In the genomic region with DNA sequence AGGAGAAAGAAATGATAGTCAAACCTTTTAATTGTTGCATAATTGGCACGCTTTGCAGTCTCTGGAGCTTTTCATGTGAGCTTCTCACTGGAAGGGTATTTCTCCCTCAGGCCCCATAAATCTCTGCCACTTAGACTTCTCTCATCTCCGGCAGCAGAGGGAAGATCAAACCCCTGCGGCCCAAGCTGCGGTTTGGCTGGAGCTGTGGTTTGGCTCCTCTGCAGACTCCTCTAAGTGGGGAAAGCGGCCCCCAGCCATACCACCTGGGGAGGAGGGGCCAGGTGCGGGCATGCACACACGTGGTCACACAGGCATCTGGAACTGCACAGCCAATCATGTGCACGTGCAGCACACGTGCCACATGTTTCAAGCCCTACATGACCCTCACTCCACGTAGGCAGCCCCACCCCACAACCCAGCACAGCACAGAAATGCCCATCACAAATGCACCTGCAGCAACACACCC, we compare ENCODE assay signal across 8 cellular contexts. TPM values are rescaled to one million over a fixed set of nuclear protein-coding genes. Genes with fewer than 3 reads are reported as not detected.
DNase-seq lines count a peak whose midpoint lies in the region; ATAC-seq and TF ChIP-seq lines count a peak whose summit lies in the region.
"Had no signal": no experiment of that assay in that cellular context is flagged by ENCODE, and none has a peak within 500 bp of the region (broad histone marks: within the 10 kb centered on the region; RNA-seq: fewer than 3 reads in every experiment).

No MANE protein-coding gene starts in this region.

- intact Hi-C loops in breast epithelium (cut with DNase I; ENCODE audit: low total_unique reads) (no loop called here), Right ventricle myocardium inferior (cut with DNase I) (no loop called here)

- no peak for ATAC-seq in GM21825 (IDR thresholded peaks at IDR 0.05; ENCODE audit: unreplicated experiment)
- ATAC-seq in Right ventricle myocardium inferior, result no peak

- peak overlapping the region; percentile 19 for H3K9ac ChIP-seq in skeletal muscle satellite cell (ENCODE audit: low read depth, low read length)

- no peak for TF ChIP-seq CTCF in HEK293 (tag by site-specific recombination; IDR thresholded peaks at IDR 0.05)
- TF ChIP-seq CTCF in breast epithelium (IDR thresholded peaks at IDR 0.05), result no peak

- CTCF ChIA-PET in HEK293 (lab: Yijun Ruan, JAX), result interaction anchor here (1.2 to 3.5 kb wide), 5 partner anchors 9 to 93 kb away, joined by 3 to 22 read pairs (median 10); a partner anchor contains a TSS

- H3K4me2 ChIP-seq in skeletal muscle satellite cell (ENCODE audit: low read length), result peak overlapping the region; percentile 51

- peak; percentile 71 for DNase-seq in NCI-H2196 (lab: John Stamatoyannopoulos, UW; ENCODE audit: unreplicated experiment)
- DNase-seq in breast epithelium (ENCODE audit: low spot score in 2 of 2), result peak; percentile 63 to 86
- no peak for DNase-seq in globus pallidus (ENCODE audit: low spot score)
- DNase-seq in Right ventricle myocardium inferior (ENCODE audit: missing footprints), result no peak

- POLR2A ChIA-PET in HEK293 (lab: Yijun Ruan, JAX), result interaction anchor here (0.5 to 0.9 kb wide), 3 partner anchors 36 to 91 kb away, joined by 3 to 7 read pairs (median 3); no protein-coding TSS in a partner anchor

- H3K4me3 ChIP-seq in HEK293 (ENCODE audit: low read depth, low read length) (no peak overlapping the region), breast epithelium (no peak overlapping the region), skeletal muscle satellite cell (ENCODE audit: low read length) (peak overlapping the region; percentile 48)
- H3K4me3 ChIP-seq: cardiac muscle cell had no signal

- H3K9me3 ChIP-seq in HEK293 (ENCODE audit: control insufficient read depth, insufficient read depth, low read depth, low read length) (no peaks in the 10 kb centered on the region), breast epithelium (no peaks in the 10 kb centered on the region), skeletal muscle satellite cell (replicated peaks; ENCODE audit: low read length) (no peaks in the 10 kb centered on the region)

- TF ChIP-seq POLR2A in breast epithelium (IDR thresholded peaks at IDR 0.05), result no peak

- H3K36me3 ChIP-seq in HEK293 (ENCODE audit: control insufficient read depth in 2 of 2, insufficient read depth in 1 of 2, low read length in 2 of 2), result no peaks in the 10 kb centered on the region
- no peaks in the 10 kb centered on the region for H3K36me3 ChIP-seq in breast epithelium
- H3K36me3 ChIP-seq in skeletal muscle satellite cell (ENCODE audit: insufficient read depth, low read length), result no peaks in the 10 kb centered on the region
- H3K36me3 ChIP-seq: cardiac muscle cell had no signal

- H3K27ac ChIP-seq in HEK293 (ENCODE audit: extremely low read depth, low read depth, low read length) (no peak overlapping the region), breast epithelium (peak overlapping the region; percentile 10)
- H3K27ac ChIP-seq: cardiac muscle cell had no signal

- H3K27me3 ChIP-seq in breast epithelium (no peaks in the 10 kb centered on the region), skeletal muscle satellite cell (ENCODE audit: control insufficient read depth, insufficient read depth, low read length) (peaks cover 5% of the 10 kb centered on the region)
- H3K27me3 ChIP-seq: cardiac muscle cell had no signal

- H3K4me1 ChIP-seq in HEK293 (ENCODE audit: control insufficient read depth, insufficient read depth, low read length), result peaks cover 17% of the 10 kb centered on the region
- H3K4me1 ChIP-seq in breast epithelium, result peaks cover 0 to 5% of the 10 kb centered on the region in 2 donors
- peaks cover 66% of the 10 kb centered on the region for H3K4me1 ChIP-seq in skeletal muscle satellite cell (ENCODE audit: control insufficient read depth, insufficient read depth, low read length)

TF ChIP-seq in HEK293, 187 proteins besides CTCF, POLR2A, EP300 and RAD21 (continues in another document):
- TF ChIP-seq, protein P1, sequence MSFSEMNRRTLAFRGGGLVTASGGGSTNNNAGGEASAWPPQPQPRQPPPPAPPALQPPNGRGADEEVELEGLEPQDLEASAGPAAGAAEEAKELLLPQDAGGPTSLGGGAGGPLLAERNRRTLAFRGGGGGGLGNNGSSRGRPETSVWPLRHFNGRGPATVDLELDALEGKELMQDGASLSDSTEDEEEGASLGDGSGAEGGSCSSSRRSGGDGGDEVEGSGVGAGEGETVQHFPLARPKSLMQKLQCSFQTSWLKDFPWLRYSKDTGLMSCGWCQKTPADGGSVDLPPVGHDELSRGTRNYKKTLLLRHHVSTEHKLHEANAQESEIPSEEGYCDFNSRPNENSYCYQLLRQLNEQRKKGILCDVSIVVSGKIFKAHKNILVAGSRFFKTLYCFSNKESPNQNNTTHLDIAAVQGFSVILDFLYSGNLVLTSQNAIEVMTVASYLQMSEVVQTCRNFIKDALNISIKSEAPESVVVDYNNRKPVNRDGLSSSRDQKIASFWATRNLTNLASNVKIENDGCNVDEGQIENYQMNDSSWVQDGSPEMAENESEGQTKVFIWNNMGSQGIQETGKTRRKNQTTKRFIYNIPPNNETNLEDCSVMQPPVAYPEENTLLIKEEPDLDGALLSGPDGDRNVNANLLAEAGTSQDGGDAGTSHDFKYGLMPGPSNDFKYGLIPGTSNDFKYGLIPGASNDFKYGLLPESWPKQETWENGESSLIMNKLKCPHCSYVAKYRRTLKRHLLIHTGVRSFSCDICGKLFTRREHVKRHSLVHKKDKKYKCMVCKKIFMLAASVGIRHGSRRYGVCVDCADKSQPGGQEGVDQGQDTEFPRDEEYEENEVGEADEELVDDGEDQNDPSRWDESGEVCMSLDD (tag by site-specific recombination; IDR thresholded peaks at IDR 0.05), result 0 out of 2 replicates have a peak, but pooled peaks have one; percentile 55
- TF ChIP-seq ZBTB48 (tag by site-specific recombination; IDR thresholded peaks at IDR 0.05) (no peak; the same call in 1 of the 2 replicates), ZNF2 (tag by site-specific recombination; IDR thresholded peaks at IDR 0.05) (no peak; the same call in 1 of the 2 replicates), ZBTB7A (tag by site-specific recombination; IDR thresholded peaks at IDR 0.05; ENCODE audit: low read depth) (no peak), ZNF514 (tag by site-specific recombination; IDR thresholded peaks at IDR 0.05) (no peak), ZNF529 (tag by site-specific recombination; IDR thresholded peaks at IDR 0.05; ENCODE audit: insufficient replicate concordance) (no peak), ZNF544 (tag by site-specific recombination; IDR thresholded peaks at IDR 0.05) (no peak), SP7 (tag by site-specific recombination; IDR thresholded peaks at IDR 0.05) (peak; percentile 96), ZNF37A (tag by site-specific recombination; IDR thresholded peaks at IDR 0.05) (no peak), ZNF214 (tag by site-specific recombination; IDR thresholded peaks at IDR 0.05; ENCODE audit: borderline replicate concordance) (no peak), ZBTB8A (tag by site-specific recombination; IDR thresholded peaks at IDR 0.05) (peak; percentile 52), SP2 (tag by site-specific recombination; IDR thresholded peaks at IDR 0.05) (peak; percentile 58), ZNF433 (tag by site-specific recombination; IDR thresholded peaks at IDR 0.05; ENCODE audit: low read depth) (no peak), ZNF24 (tag by site-specific recombination; IDR thresholded peaks at IDR 0.05) (peak; percentile 81), BCL11A (tag by site-specific recombination; IDR thresholded peaks at IDR 0.05; ENCODE audit: low read depth) (no peak; the same call in 1 of the 2 replicates), ZNF221 (tag by site-specific recombination; IDR thresholded peaks at IDR 0.05; ENCODE audit: borderline replicate concordance) (no peak)
- TF ChIP-seq, protein P2, sequence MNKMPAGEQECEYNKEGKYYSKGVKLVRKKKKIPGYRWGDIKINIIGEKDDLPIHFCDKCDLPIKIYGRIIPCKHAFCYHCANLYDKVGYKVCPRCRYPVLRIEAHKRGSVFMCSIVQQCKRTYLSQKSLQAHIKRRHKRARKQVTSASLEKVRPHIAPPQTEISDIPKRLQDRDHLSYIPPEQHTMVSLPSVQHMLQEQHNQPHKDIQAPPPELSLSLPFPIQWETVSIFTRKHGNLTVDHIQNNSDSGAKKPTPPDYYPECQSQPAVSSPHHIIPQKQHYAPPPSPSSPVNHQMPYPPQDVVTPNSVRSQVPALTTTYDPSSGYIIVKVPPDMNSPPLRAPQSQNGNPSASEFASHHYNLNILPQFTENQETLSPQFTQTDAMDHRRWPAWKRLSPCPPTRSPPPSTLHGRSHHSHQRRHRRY (tag by site-specific recombination; IDR thresholded peaks at IDR 0.05), result peak; percentile 74; the same call in 1 of the 2 replicates
- TF ChIP-seq, protein P3, sequence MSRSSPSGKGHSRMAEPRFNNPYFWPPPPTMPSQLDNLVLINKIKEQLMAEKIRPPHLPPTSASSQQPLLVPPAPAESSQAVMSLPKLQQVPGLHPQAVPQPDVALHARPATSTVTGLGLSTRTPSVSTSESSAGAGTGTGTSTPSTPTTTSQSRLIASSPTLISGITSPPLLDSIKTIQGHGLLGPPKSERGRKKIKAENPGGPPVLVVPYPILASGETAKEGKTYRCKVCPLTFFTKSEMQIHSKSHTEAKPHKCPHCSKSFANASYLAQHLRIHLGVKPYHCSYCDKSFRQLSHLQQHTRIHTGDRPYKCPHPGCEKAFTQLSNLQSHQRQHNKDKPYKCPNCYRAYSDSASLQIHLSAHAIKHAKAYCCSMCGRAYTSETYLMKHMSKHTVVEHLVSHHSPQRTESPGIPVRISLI (tag by site-specific recombination; IDR thresholded peaks at IDR 0.05), result no peak
- TF ChIP-seq, protein P4, sequence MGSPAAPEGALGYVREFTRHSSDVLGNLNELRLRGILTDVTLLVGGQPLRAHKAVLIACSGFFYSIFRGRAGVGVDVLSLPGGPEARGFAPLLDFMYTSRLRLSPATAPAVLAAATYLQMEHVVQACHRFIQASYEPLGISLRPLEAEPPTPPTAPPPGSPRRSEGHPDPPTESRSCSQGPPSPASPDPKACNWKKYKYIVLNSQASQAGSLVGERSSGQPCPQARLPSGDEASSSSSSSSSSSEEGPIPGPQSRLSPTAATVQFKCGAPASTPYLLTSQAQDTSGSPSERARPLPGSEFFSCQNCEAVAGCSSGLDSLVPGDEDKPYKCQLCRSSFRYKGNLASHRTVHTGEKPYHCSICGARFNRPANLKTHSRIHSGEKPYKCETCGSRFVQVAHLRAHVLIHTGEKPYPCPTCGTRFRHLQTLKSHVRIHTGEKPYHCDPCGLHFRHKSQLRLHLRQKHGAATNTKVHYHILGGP (tag by site-specific recombination; IDR thresholded peaks at IDR 0.05), result no peak

RNA-seq across cellular contexts. Expression of a gene that starts 58.3 kb away (rescaled TPM):
- total RNA-seq in breast epithelium (1 to 10 TPM; 1.4 to 6.0 (median 2.6) TPM), Right ventricle myocardium inferior (16.0 TPM)
- 35.2 and 49.1 TPM in 2 replicates for total RNA-seq in skeletal muscle satellite cell (2012; rRNA removed)

Comparison
In these comparisons a context has a peak if more than half of its experiments do, and no peak if none do; other contexts are left out.
1. DNase-seq: peak in NCI-H2196 (single experiment) and breast epithelium (2 of 2); none in globus pallidus (single experiment) and Right ventricle myocardium inferior (single experiment).